ENCODE assay signal across 21 cellular contexts in the genomic region with DNA sequence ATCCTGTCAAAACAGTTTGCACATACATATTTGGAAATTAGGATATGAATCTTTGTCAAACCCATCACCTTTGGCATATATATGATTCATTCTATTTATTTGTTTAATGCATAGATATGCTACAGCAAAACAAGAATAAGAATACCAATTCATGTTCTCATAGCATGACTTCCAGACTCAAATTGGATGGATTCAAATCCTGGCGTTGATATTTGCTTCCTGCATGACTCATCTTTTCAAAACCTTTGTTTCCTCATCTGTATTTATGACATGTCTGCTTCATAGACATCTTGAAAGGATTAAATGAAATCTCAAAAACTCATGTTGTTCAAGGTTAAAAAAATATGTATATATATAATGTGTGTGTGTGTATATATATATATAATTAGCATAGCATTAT.
DNase-seq lines count a peak whose midpoint lies in the region; ATAC-seq and TF ChIP-seq lines count a peak whose summit lies in the region.
"Had no signal": no experiment of that assay in that cellular context is flagged by ENCODE, and none has a peak within 500 bp of the region (broad histone marks: within the 10 kb centered on the region; RNA-seq: fewer than 3 reads in every experiment).

No MANE protein-coding gene starts in this region.

- no peak overlapping the region for H3K4me2 ChIP-seq in GM23248 (ENCODE audit: unreplicated experiment)
- H3K4me2 ChIP-seq: hepatocyte had no signal

- no peak for ATAC-seq in HG02884 (IDR thresholded peaks at IDR 0.05; ENCODE audit: unreplicated experiment)
- ATAC-seq: CD8-positive, alpha-beta T cell; right lobe of liver had no signal

- no peaks in the 10 kb centered on the region for H4K20me1 ChIP-seq in GM23248 (ENCODE audit: insufficient read depth)

- H3K27ac ChIP-seq in GM23248 (no peak overlapping the region), stomach (no peak overlapping the region)
- H3K27ac ChIP-seq: ascending aorta, hepatocyte, right lobe of liver had no signal

- intact Hi-C loops in stomach (cut with DNase I; ENCODE audit: low total_unique reads), result no loop called here

- H3K36me3 ChIP-seq in GM23248 (ENCODE audit: low read depth), result no peaks in the 10 kb centered on the region
- no peaks in the 10 kb centered on the region for H3K36me3 ChIP-seq in stomach
- H3K36me3 ChIP-seq: ascending aorta, right lobe of liver had no signal

- TF ChIP-seq POLR2A in stomach (IDR thresholded peaks at IDR 0.05), result no peak

- 7 to 13% methylated on average over 1 of the region's 1 CpG for WGBS in GM23248 (ENCODE audit: low coverage in 1 of 2, low lambda C conversion rate in 2 of 2, missing lambda C conversion rate in 2 of 2), 2 experiments
- 70 to 93% (median 84%) methylated on average over 1 of the region's 1 CpG for WGBS in stomach, 5 donors

- H3K79me2 ChIP-seq in GM23248 (ENCODE audit: insufficient read depth), result no peaks in the 10 kb centered on the region
- H3K79me2 ChIP-seq: hepatocyte had no signal

- H3K27me3 ChIP-seq in GM23248 (replicated peaks; ENCODE audit: insufficient read depth) (no peaks in the 10 kb centered on the region), stomach (no peaks in the 10 kb centered on the region)
- H3K27me3 ChIP-seq: ascending aorta, hepatocyte, right lobe of liver had no signal

- no peak overlapping the region for H2AFZ ChIP-seq in GM23248
- H2AFZ ChIP-seq: hepatocyte had no signal

- TF ChIP-seq EP300 in stomach (IDR thresholded peaks at IDR 0.05), result no peak

- no peaks in the 10 kb centered on the region for H3K9me2 ChIP-seq in GM23248 (ENCODE audit: insufficient read depth)

- H3K4me3 ChIP-seq in GM23248, result no peak overlapping the region
- H3K4me3 ChIP-seq in epithelial cell of esophagus (ENCODE audit: low read length), result no peak overlapping the region
- H3K4me3 ChIP-seq in stomach, result no peak overlapping the region
- H3K4me3 ChIP-seq: ascending aorta, hepatocyte, right lobe of liver had no signal

- TF ChIP-seq CTCF in epithelial cell of esophagus (IDR thresholded peaks at IDR 0.05; ENCODE audit: insufficient read depth, low read depth, low read length, missing control alignments) (no peak), stomach (IDR thresholded peaks at IDR 0.05) (no peak)

- in situ Hi-C loops in GM23248 (cut with MboI), result no loop called here

- H3F3A ChIP-seq in GM23248 (ENCODE audit: insufficient read depth), result no peaks in the 10 kb centered on the region

- no peak overlapping the region for H3K9ac ChIP-seq in GM23248

- no peaks in the 10 kb centered on the region for H3K9me3 ChIP-seq in GM23248 (ENCODE audit: low read depth)
- H3K9me3 ChIP-seq in stomach, result no peaks in the 10 kb centered on the region
- H3K9me3 ChIP-seq: ascending aorta, right lobe of liver had no signal

- H3K4me1 ChIP-seq in GM23248 (ENCODE audit: insufficient read depth) (peaks cover 8% of the 10 kb centered on the region; the same call in 1 of the 2 replicates), stomach (no peaks in the 10 kb centered on the region)
- H3K4me1 ChIP-seq: right lobe of liver had no signal

- DNase-seq in GM23248 (peak; percentile 41), NCI-H69 (lab: John Stamatoyannopoulos, UW) (peak; percentile 2), epithelial cell of esophagus (ENCODE audit: low read depth) (peak; percentile 79), iris pigment epithelial cell (ENCODE audit: low read depth) (peak; percentile 78), stomach (no peak), NCI-H1092 (lab: John Stamatoyannopoulos, UW) (no peak)
- DNase-seq in stimulated activated CD8-positive, alpha-beta memory T cell treated with anti-CD3 and anti-CD28 coated beads, Interleukin-4, amount 100 ng/mL, for 48 hours, result no peak
- DNase-seq: activated CD4-positive, alpha-beta T cell treated with anti-CD3 and anti-CD28 coated beads for 4 hours; CD8-positive, alpha-beta T cell; DMS79; effector memory CD4-positive, alpha-beta T cell; NCI-H1694 treated with DMSO at 0.1 percent for 48 hours; NCI-H774; posterior cingulate gyrus; right lobe of liver; SHP77; stimulated activated CD4-positive, alpha-beta T cell treated with anti-CD3 and anti-CD28 coated beads, Interleukin-15, amount 100 ng/mL, for 24 hours; trophoblast cell had no signal

Comparison
In these comparisons a context has a peak if more than half of its experiments do, and no peak if none do; other contexts are left out.
1. DNase-seq: peak in GM23248 (single experiment), NCI-H69 (single experiment), epithelial cell of esophagus (single experiment) and iris pigment epithelial cell (single experiment); none in stimulated activated CD8-positive, alpha-beta memory T cell treated with anti-CD3 and anti-CD28 coated beads, Interleukin-4, amount 100 ng/mL, for 48 hours (single experiment), stomach (single experiment) and NCI-H1092 (single experiment).